In the genomic region with DNA sequence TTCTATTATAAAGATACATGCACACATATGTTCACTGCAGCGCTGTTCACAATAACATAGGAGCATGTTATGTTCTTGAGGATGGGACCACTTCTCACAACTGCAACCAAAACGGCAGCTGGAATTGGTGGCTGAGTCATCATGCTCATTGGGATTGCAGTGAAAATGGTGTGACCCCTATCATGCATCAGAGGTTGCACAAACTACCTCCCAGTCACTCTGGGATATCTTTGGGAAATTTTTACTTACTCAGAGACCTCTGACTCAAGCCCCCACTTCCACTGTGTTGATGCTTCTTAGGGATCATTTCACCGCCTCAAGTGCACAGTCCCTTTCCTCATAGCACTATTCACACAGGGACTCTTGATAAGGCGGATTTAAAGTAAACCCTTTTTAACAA, we compare ENCODE assay signal across 24 cellular contexts.
"Had no signal": no experiment of that assay in that cellular context is flagged by ENCODE, and none has a peak within 500 bp of the region (broad histone marks: within the 10 kb centered on the region; RNA-seq: fewer than 3 reads in every experiment).

No MANE protein-coding gene starts in this region.

- ATAC-seq: activated CD8-positive, alpha-beta T cell treated with anti-CD3 and anti-CD28 coated beads for 36 hours; activated T-helper 17 cell treated with anti-CD3 and anti-CD28 coated beads, Interleukin-2, amount 50 U/mL, for 72 hours; body of pancreas; right lobe of liver; stimulated activated effector memory CD8-positive, alpha-beta T cell treated with anti-CD3 and anti-CD28 coated beads, Interleukin-12 subunit alpha, Interleukin-12 subunit beta, amount 100 ng/mL, for 72 hours had no signal

- DNase-seq: activated CD4-positive, alpha-beta T cell treated with anti-CD3 and anti-CD28 coated beads, Interleukin-2, amount 10 ng/mL, durations not matched to agents 24 days and 14 days; activated CD4-positive, CD25-positive, alpha-beta regulatory T cell; activated CD8-positive, alpha-beta T cell treated with anti-CD3 and anti-CD28 coated beads for 36 hours; activated naive CD4-positive, alpha-beta T cell; activated naive CD8-positive, alpha-beta T cell treated with anti-CD3 and anti-CD28 coated beads for 36 hours; activated T-cell treated with anti-CD3 and anti-CD28 coated beads, Interleukin-2, amount 50 U/mL, for 1 hour; amygdala; body of pancreas; cortex of kidney; erythroblast; glutamatergic neuron; kidney glomerular epithelial cell; left ventricle myocardium inferior; mammary epithelial cell; right lobe of liver; stimulated activated CD4-positive, alpha-beta T cell treated with anti-CD3 and anti-CD28 coated beads, Interleukin-4, amount 100 ng/mL, for 24 hours; stomach; T-helper 1 cell; T-helper 9 cell; testis; upper lobe of left lung had no signal

- H3K4me3 ChIP-seq: body of pancreas, left ventricle myocardium inferior, right lobe of liver, stomach, testis, upper lobe of left lung had no signal

- H3K4me3 Mint-ChIP-seq: activated CD4-positive, alpha-beta T cell treated with anti-CD3 and anti-CD28 coated beads, Interleukin-2, amount 10 ng/mL, durations not matched to agents 24 days and 14 days; activated CD8-positive, alpha-beta T cell treated with anti-CD3 and anti-CD28 coated beads for 36 hours; activated naive CD8-positive, alpha-beta T cell treated with anti-CD3 and anti-CD28 coated beads for 36 hours; activated T-helper 17 cell treated with anti-CD3 and anti-CD28 coated beads, Interleukin-2, amount 50 U/mL, for 72 hours; neural crest cell; stimulated activated effector memory CD8-positive, alpha-beta T cell treated with anti-CD3 and anti-CD28 coated beads, Interleukin-12 subunit alpha, Interleukin-12 subunit beta, amount 100 ng/mL, for 72 hours had no signal

- H3K36me3 Mint-ChIP-seq: activated naive CD8-positive, alpha-beta T cell treated with anti-CD3 and anti-CD28 coated beads for 36 hours; stimulated activated effector memory CD8-positive, alpha-beta T cell treated with anti-CD3 and anti-CD28 coated beads, Interleukin-12 subunit alpha, Interleukin-12 subunit beta, amount 100 ng/mL, for 72 hours had no signal

- H3K9me3 Mint-ChIP-seq: activated CD4-positive, alpha-beta T cell treated with anti-CD3 and anti-CD28 coated beads, Interleukin-2, amount 10 ng/mL, durations not matched to agents 24 days and 14 days; activated T-helper 17 cell treated with anti-CD3 and anti-CD28 coated beads, Interleukin-2, amount 50 U/mL, for 72 hours had no signal

- H3K4me1 Mint-ChIP-seq: activated CD4-positive, alpha-beta T cell treated with anti-CD3 and anti-CD28 coated beads, Interleukin-2, amount 10 ng/mL, durations not matched to agents 24 days and 14 days; activated naive CD8-positive, alpha-beta T cell treated with anti-CD3 and anti-CD28 coated beads for 36 hours; activated T-helper 17 cell treated with anti-CD3 and anti-CD28 coated beads, Interleukin-2, amount 50 U/mL, for 72 hours; stimulated activated effector memory CD8-positive, alpha-beta T cell treated with anti-CD3 and anti-CD28 coated beads, Interleukin-12 subunit alpha, Interleukin-12 subunit beta, amount 100 ng/mL, for 72 hours had no signal

- H3K27me3 ChIP-seq: body of pancreas, right lobe of liver, stomach, testis, upper lobe of left lung had no signal

- H3K27ac ChIP-seq: body of pancreas, left ventricle myocardium inferior, right lobe of liver, stomach, testis, upper lobe of left lung had no signal

- H3K36me3 ChIP-seq: left ventricle myocardium inferior, right lobe of liver, stomach, upper lobe of left lung had no signal

- H3K4me1 ChIP-seq: body of pancreas, left ventricle myocardium inferior, right lobe of liver, stomach, testis, upper lobe of left lung had no signal

- H3K27me3 Mint-ChIP-seq: activated CD4-positive, alpha-beta T cell treated with anti-CD3 and anti-CD28 coated beads, Interleukin-2, amount 10 ng/mL, durations not matched to agents 24 days and 14 days; activated naive CD8-positive, alpha-beta T cell treated with anti-CD3 and anti-CD28 coated beads for 36 hours; activated T-helper 17 cell treated with anti-CD3 and anti-CD28 coated beads, Interleukin-2, amount 50 U/mL, for 72 hours had no signal

- H3K9me3 ChIP-seq: right lobe of liver, testis had no signal

- H3K27ac Mint-ChIP-seq: activated CD4-positive, alpha-beta T cell treated with anti-CD3 and anti-CD28 coated beads, Interleukin-2, amount 10 ng/mL, durations not matched to agents 24 days and 14 days; activated CD8-positive, alpha-beta T cell treated with anti-CD3 and anti-CD28 coated beads for 36 hours; activated naive CD8-positive, alpha-beta T cell treated with anti-CD3 and anti-CD28 coated beads for 36 hours; activated T-helper 17 cell treated with anti-CD3 and anti-CD28 coated beads, Interleukin-2, amount 50 U/mL, for 72 hours; stimulated activated effector memory CD8-positive, alpha-beta T cell treated with anti-CD3 and anti-CD28 coated beads, Interleukin-12 subunit alpha, Interleukin-12 subunit beta, amount 100 ng/mL, for 72 hours had no signal
